In the genomic region with DNA sequence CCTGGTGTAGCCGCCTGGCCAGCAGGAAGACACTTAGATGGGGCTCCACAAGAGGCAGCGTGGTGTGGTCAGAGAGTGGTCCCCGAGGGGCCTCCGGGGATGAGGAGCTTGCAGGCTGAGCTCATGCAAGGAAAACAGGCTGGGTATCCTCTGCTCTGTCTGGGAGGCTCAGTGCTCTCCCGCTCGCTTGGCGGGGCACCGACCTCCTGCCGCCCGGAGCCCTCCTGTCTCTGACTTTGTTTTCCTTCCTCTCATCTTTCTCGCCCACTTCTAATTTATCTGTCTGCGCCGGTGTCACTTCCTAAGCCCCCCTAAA, we compare ENCODE assay signal across 21 cellular contexts. TPM values are rescaled to one million over a fixed set of nuclear protein-coding genes. Genes with fewer than 3 reads are reported as not detected.
DNase-seq lines count a peak whose midpoint lies in the region; ATAC-seq and TF ChIP-seq lines count a peak whose summit lies in the region.
"Had no signal": no experiment of that assay in that cellular context is flagged by ENCODE, and none has a peak within 500 bp of the region (broad histone marks: within the 10 kb centered on the region; RNA-seq: fewer than 3 reads in every experiment).

No MANE protein-coding gene starts in this region.

- peaks cover 46% of the 10 kb centered on the region for H3F3A ChIP-seq in smooth muscle cell (ENCODE audit: low read depth)

- no peak for ATAC-seq in HG03097 (IDR thresholded peaks at IDR 0.05; ENCODE audit: low FRiP score, unreplicated experiment)

- peak overlapping the region; percentile 66 for H3K4me3 Mint-ChIP-seq in nephron progenitor cell
- H3K4me3 Mint-ChIP-seq: CD14-positive monocyte had no signal

- H3K9me3 ChIP-seq in smooth muscle cell (replicated peaks; ENCODE audit: low read depth): no peaks in the 10 kb centered on the region
- H3K9me3 ChIP-seq: MG63, Peyer's patch, SK-N-SH had no signal

- DNase-seq in NCI-H1417 (lab: John Stamatoyannopoulos, UW): peak in 2 of 3 experiments; percentile 11 to 60
- DNase-seq in NCI-H1417 treated with DMSO at 0.1 percent for 48 hours (lab: John Stamatoyannopoulos, UW): no peak
- DNase-seq in fibroblast of mammary gland (ENCODE audit: low read depth): peak; percentile 30
- peak; percentile 40 for DNase-seq in nephron progenitor cell
- DNase-seq in smooth muscle cell (lab: John Stamatoyannopoulos, UW; ENCODE audit: unreplicated experiment): no peak
- DNase-seq in cerebellum (ENCODE audit: low spot score): no peak
- no peak for DNase-seq in germinal center (ENCODE audit: low spot score)
- DNase-seq: DMS79, GOT3, Karpas-422, MG63, NCI-H1092, NCI-H2081, NCI-H510A treated with DMSO at 0.1 percent for 48 hours, NCI-H82, Peyer's patch, SK-N-SH had no signal

- H3K9me3 Mint-ChIP-seq in nephron progenitor cell: no peaks in the 10 kb centered on the region

- peaks cover 14% of the 10 kb centered on the region for H3K27me3 Mint-ChIP-seq in nephron progenitor cell (ENCODE audit: low read depth, poor library complexity)

- H3K79me2 ChIP-seq in smooth muscle cell (ENCODE audit: low read depth): no peaks in the 10 kb centered on the region

- TF ChIP-seq CTCF in fibroblast of mammary gland (conservative IDR thresholded peaks at IDR 0.05; ENCODE audit: control insufficient read depth, insufficient read depth, low read depth, low read length): no peak
- no peak for TF ChIP-seq CTCF in nephron progenitor cell (IDR thresholded peaks at IDR 0.05)
- no peak for TF ChIP-seq CTCF in smooth muscle cell (IDR thresholded peaks at IDR 0.05; ENCODE audit: borderline replicate concordance, insufficient read depth, poor library complexity, severe bottlenecking)

- peaks cover 77% of the 10 kb centered on the region for H3K4me1 Mint-ChIP-seq in nephron progenitor cell

- 36% methylated on average over 13 of the region's 13 CpGs for WGBS in smooth muscle cell (ENCODE audit: low lambda C conversion rate)

- peak overlapping the region; percentile 32 for H3K9ac ChIP-seq in smooth muscle cell (ENCODE audit: low read depth)
- H3K9ac ChIP-seq: SK-N-SH had no signal

- H3K4me3 ChIP-seq in fibroblast of mammary gland (ENCODE audit: control insufficient read depth, low read depth, low read length) (no peak overlapping the region), smooth muscle cell (no peak overlapping the region)
- H3K4me3 ChIP-seq: MG63, Peyer's patch had no signal

- no peaks in the 10 kb centered on the region for H3K36me3 Mint-ChIP-seq in nephron progenitor cell (ENCODE audit: low read depth)
- H3K36me3 Mint-ChIP-seq: CD14-positive monocyte had no signal

- H2AFZ ChIP-seq in smooth muscle cell (ENCODE audit: low read depth): peak overlapping the region; percentile 27

- no peaks in the 10 kb centered on the region for H3K27me3 ChIP-seq in smooth muscle cell (ENCODE audit: low read depth)
- H3K27me3 ChIP-seq: MG63, Peyer's patch had no signal

- no peaks in the 10 kb centered on the region for H3K36me3 ChIP-seq in smooth muscle cell (ENCODE audit: low read depth)
- H3K36me3 ChIP-seq: MG63, Peyer's patch had no signal

- H3K27ac Mint-ChIP-seq in nephron progenitor cell: peak overlapping the region; percentile 97
- H3K27ac Mint-ChIP-seq: CD14-positive monocyte had no signal

- H3K27ac ChIP-seq in smooth muscle cell (ENCODE audit: low read depth): peak overlapping the region; percentile 76
- H3K27ac ChIP-seq: 22Rv1, Peyer's patch had no signal

- H3K4me2 ChIP-seq in smooth muscle cell: peak overlapping the region; percentile 79
- H3K4me2 ChIP-seq: SK-N-SH had no signal

- H4K20me1 ChIP-seq in smooth muscle cell (ENCODE audit: low read depth): no peaks in the 10 kb centered on the region

- H3K4me1 ChIP-seq in smooth muscle cell (ENCODE audit: low read depth): peaks cover 36% of the 10 kb centered on the region
- H3K4me1 ChIP-seq: Peyer's patch had no signal

RNA-seq across cellular contexts. Expression of a gene that starts 31.3 kb away (rescaled TPM):
- total RNA-seq in smooth muscle cell (3,515 and 3,549 TPM in 2 replicates), cerebellum (0.54 TPM)
- polyA plus RNA-seq in smooth muscle cell: 10,448 and 15,731 TPM in 2 replicates
- total RNA-seq: HT1080, Peyer's patch had no signal
- polyA plus RNA-seq: CD14-positive monocyte had no signal

Comparison
In these comparisons a context has a peak if more than half of its experiments do, and no peak if none do; other contexts are left out.
1. DNase-seq: peak in NCI-H1417 (2 of 3), fibroblast of mammary gland (single experiment) and nephron progenitor cell (single experiment); none in NCI-H1417 treated with DMSO at 0.1 percent for 48 hours (single experiment), smooth muscle cell (single experiment), cerebellum (single experiment) and germinal center (single experiment).
2. RNA of a gene that starts 31.3 kb away (total RNA-seq): 3,515 to 3,549 TPM in smooth muscle cell; 0.54 TPM in cerebellum (single experiment); every median in the first group is over 1,000 times any median in the second.